ENCODE assay signal across 8 cellular contexts in the genomic region with DNA sequence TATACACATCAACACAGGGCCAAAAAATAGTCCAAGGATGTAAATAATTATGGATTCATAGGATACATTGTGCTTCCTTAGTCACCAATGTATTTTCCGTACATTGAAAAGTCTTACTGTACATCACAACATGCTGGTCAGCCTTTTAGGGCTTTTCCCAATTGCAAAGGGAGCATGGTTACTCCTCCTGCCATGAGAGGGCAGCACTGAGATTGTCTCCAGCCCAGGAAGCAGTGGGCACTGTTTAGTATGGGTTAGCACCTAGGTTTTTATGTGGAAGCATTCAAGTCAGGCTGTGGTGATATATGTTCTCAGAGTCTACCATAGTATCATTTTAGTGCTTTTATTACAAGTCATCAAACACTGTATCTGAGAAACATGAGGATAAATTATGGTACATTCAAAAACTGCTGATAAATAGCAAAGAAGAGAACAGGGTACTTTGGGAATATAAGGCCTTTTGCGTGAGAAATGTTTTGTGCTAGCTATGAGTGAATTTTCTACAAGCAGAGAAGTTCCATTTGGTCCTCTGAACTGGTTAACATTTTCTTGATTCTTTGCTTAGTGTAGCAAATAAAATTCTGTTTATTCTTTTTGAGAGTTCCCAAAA. TPM values are rescaled to one million over a fixed set of nuclear protein-coding genes. Genes with fewer than 3 reads are reported as not detected.
DNase-seq lines count a peak whose midpoint lies in the region; ATAC-seq lines count a peak whose summit lies in the region.

No MANE protein-coding gene starts in this region.

- no peak overlapping the region for H3K27ac Mint-ChIP-seq in activated naive CD8-positive, alpha-beta T cell treated with anti-CD3 and anti-CD28 coated beads for 36 hours
- no peak overlapping the region for H3K27ac Mint-ChIP-seq in immature natural killer cell

- no peaks in the 10 kb centered on the region for H3K36me3 Mint-ChIP-seq in activated naive CD8-positive, alpha-beta T cell treated with anti-CD3 and anti-CD28 coated beads for 36 hours
- H3K36me3 Mint-ChIP-seq in immature natural killer cell = no peaks in the 10 kb centered on the region

- H3K27me3 Mint-ChIP-seq in activated naive CD8-positive, alpha-beta T cell treated with anti-CD3 and anti-CD28 coated beads for 36 hours = no peaks in the 10 kb centered on the region
- peaks cover 0 to 3% (median 0%) of the 10 kb centered on the region in 3 donors for H3K27me3 Mint-ChIP-seq in immature natural killer cell (ENCODE audit: low read depth in 3 of 3)

- ATAC-seq in GM19463 (IDR thresholded peaks at IDR 0.05; ENCODE audit: unreplicated experiment) (peak; percentile 99), HG03432 (IDR thresholded peaks at IDR 0.05; ENCODE audit: unreplicated experiment) (peak; percentile 99)

- peak; percentile 27 for DNase-seq in GDM1 (lab: John Stamatoyannopoulos, UW)
- DNase-seq in NCI-H748 treated with DMSO at 0.1 percent for 48 hours (lab: John Stamatoyannopoulos, UW) = peak; percentile 71
- DNase-seq in activated naive CD8-positive, alpha-beta T cell treated with anti-CD3 and anti-CD28 coated beads for 36 hours = peak; percentile 32
- peak; percentile 14 to 30 (median 23) for DNase-seq in immature natural killer cell
- DNase-seq in stimulated activated CD8-positive, alpha-beta memory T cell treated with anti-CD3 and anti-CD28 coated beads, Interleukin-4, amount 100 ng/mL, for 24 hours (ENCODE audit: low read depth) = peak; percentile 3
- no peak for DNase-seq in dedifferentiated amniotic fluid mesenchymal stem cell (ENCODE audit: extremely low spot score)

- H3K9me3 Mint-ChIP-seq in activated naive CD8-positive, alpha-beta T cell treated with anti-CD3 and anti-CD28 coated beads for 36 hours = no peaks in the 10 kb centered on the region
- no peaks in the 10 kb centered on the region for H3K9me3 Mint-ChIP-seq in immature natural killer cell

- H3K4me3 Mint-ChIP-seq in activated naive CD8-positive, alpha-beta T cell treated with anti-CD3 and anti-CD28 coated beads for 36 hours = no peak overlapping the region
- H3K4me3 Mint-ChIP-seq in immature natural killer cell = no peak overlapping the region

- H3K4me1 Mint-ChIP-seq in activated naive CD8-positive, alpha-beta T cell treated with anti-CD3 and anti-CD28 coated beads for 36 hours = no peaks in the 10 kb centered on the region
- H3K4me1 Mint-ChIP-seq in immature natural killer cell = no peaks in the 10 kb centered on the region

RNA-seq across cellular contexts. Expression of gene ST6GALNAC5, which starts 34.0 kb away (rescaled TPM):
- not detected for total RNA-seq in activated naive CD8-positive, alpha-beta T cell treated with anti-CD3 and anti-CD28 coated beads for 36 hours
- polyA plus RNA-seq in immature natural killer cell = not detected
